ENCODE assay signal across 8 cellular contexts in the genomic region with DNA sequence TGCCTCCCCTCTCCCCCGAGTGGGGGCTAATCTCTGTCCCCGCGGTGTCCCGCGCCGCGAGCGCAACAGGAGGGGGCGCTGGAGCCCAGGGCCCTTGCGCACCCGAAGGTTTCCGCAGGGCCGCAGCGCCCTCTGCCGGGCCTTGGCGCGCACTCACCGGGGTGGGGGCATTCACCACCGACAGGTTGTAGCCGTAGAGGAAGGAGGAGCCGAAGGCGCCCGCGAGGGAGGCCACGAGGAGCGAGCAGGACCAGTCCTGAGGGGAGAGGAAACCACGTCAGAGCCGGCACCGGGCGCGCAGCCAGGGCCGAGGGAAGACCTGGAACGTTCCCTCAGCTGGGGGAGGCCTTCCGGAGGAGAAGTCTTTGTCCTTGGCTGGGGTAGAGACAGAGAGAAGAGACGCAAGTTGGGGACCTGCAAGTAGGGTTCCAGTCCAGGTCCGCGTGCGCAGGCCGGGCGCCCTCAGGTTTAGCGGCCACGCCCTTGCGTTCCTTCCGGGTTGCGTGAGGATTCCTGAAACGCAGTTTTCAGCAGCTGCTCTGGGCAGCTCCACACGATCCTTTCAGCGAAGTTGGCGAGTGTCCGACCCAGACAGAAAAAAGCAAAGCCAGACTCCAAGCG. TPM values are rescaled to one million over a fixed set of nuclear protein-coding genes. Genes with fewer than 3 reads are reported as not detected.
DNase-seq lines count a peak whose midpoint lies in the region; ATAC-seq, FAIRE-seq and TF ChIP-seq lines count a peak whose summit lies in the region.

No MANE protein-coding gene starts in this region.

- no peak for FAIRE-seq in HTR-8/SVneo (lab: Jason Lieb, UNC)

- DNase-seq in GM12864 (ENCODE audit: low read depth) (no peak), NCI-H1105 (lab: John Stamatoyannopoulos, UW) (peak; percentile 82), T-helper 22 cell (ENCODE audit: low read depth) (peak; percentile 85), astrocyte of the cerebellum (ENCODE audit: low read depth) (peak; percentile 83), hepatocyte (ENCODE audit: low spot score) (peak; percentile 95), renal cortical epithelial cell (ENCODE audit: low read depth) (peak; percentile 87), HTR-8/SVneo (ENCODE audit: insufficient read length, low spot score) (no peak)

- H3K9me2 ChIP-seq in hepatocyte (replicated peaks; ENCODE audit: insufficient read depth): no peaks in the 10 kb centered on the region

- H3K4me3 ChIP-seq in GM12864 (ENCODE audit: low read depth, low read length): peak overlapping the region; percentile 39
- H3K4me3 ChIP-seq in astrocyte of the cerebellum (ENCODE audit: low read depth, low read length): peak overlapping the region; percentile 36
- no peak overlapping the region for H3K4me3 ChIP-seq in hepatocyte

- peak overlapping the region; percentile 60 for H3K4me2 ChIP-seq in hepatocyte

- no peaks in the 10 kb centered on the region for H3K27me3 ChIP-seq in hepatocyte

- in situ Hi-C loops in astrocyte of the cerebellum (cut with HindIII; ENCODE audit: low sequenced_read_pairs): no loop called here

- H2AFZ ChIP-seq in hepatocyte: peak overlapping the region; percentile 51

- no peaks in the 10 kb centered on the region for H4K20me1 ChIP-seq in hepatocyte (ENCODE audit: insufficient read depth, poor library complexity, severe bottlenecking)

- H3K27ac ChIP-seq in hepatocyte: peak overlapping the region; percentile 69

- TF ChIP-seq CTCF in GM12864 (IDR thresholded peaks at IDR 0.05; ENCODE audit: low read depth, low read length, missing control alignments) (peak; percentile 93), astrocyte of the cerebellum (IDR thresholded peaks at IDR 0.05; ENCODE audit: low read depth, low read length, missing control alignments) (peak; percentile 92), hepatocyte (IDR thresholded peaks at IDR 0.05; ENCODE audit: poor library complexity) (peak; percentile 99)

- peak; percentile 98 for ATAC-seq in HG02588 (IDR thresholded peaks at IDR 0.05; ENCODE audit: unreplicated experiment)

- peaks cover 4% of the 10 kb centered on the region for H3K4me1 ChIP-seq in hepatocyte (ENCODE audit: insufficient read depth)

- H3K9me3 ChIP-seq in hepatocyte (ENCODE audit: low read depth): no peaks in the 10 kb centered on the region

- WGBS in hepatocyte (ENCODE audit: low lambda C conversion rate, missing lambda C conversion rate): 9% methylated on average over 48 of the region's 51 CpGs

- H3K36me3 ChIP-seq in hepatocyte (replicated peaks; ENCODE audit: insufficient read depth, low read depth): no peaks in the 10 kb centered on the region

- no peaks in the 10 kb centered on the region for H3K79me2 ChIP-seq in hepatocyte

RNA-seq across cellular contexts. Expression of a gene that starts 2.4 kb away (rescaled TPM):
- total RNA-seq in hepatocyte (2.7 and 6.2 TPM in 2 replicates), renal cortical epithelial cell (30.4 and 37.8 TPM in 2 replicates)
- polyA plus RNA-seq in hepatocyte: 7.1 and 7.8 TPM in 2 replicates

Comparison
In these comparisons a context has a peak if more than half of its experiments do, and no peak if none do; other contexts are left out.
1. DNase-seq: peak in NCI-H1105 (single experiment), T-helper 22 cell (single experiment), astrocyte of the cerebellum (single experiment), hepatocyte (single experiment) and renal cortical epithelial cell (single experiment); none in GM12864 (single experiment) and HTR-8/SVneo (single experiment).
2. Peak in every context shown above with its lines, with median percentiles within 50 percentile points of each other: CTCF ChIP-seq.